ENCODE assay signal across 8 cellular contexts in genomic region chr10:102131286-102132170, GRCh38. TPM values are rescaled to one million over a fixed set of nuclear protein-coding genes. Genes with fewer than 3 reads are reported as not detected.
DNase-seq lines count a peak whose midpoint lies in the region; ATAC-seq and TF ChIP-seq lines count a peak whose summit lies in the region.

No MANE protein-coding gene starts in this region.

- ATAC-seq in GM19324 (IDR thresholded peaks at IDR 0.05; ENCODE audit: low FRiP score, unreplicated experiment): no peak
- no peak for ATAC-seq in stimulated activated naive B cell treated with anti-CD40 and anti-IgM and Interleukin-4, amounts not matched to agents 10 μg/mL and 1 μg/mL and 100 μg/mL, for 72 hours (replicated peaks)
- ATAC-seq in HG03432 (IDR thresholded peaks at IDR 0.05; ENCODE audit: unreplicated experiment): no peak

- H3K4me3 Mint-ChIP-seq in Calu3 (ENCODE audit: low read depth, unreplicated experiment) (peak overlapping the region; percentile 98), neural progenitor cell (peak overlapping the region; percentile 99)
- H3K4me3 Mint-ChIP-seq in stimulated activated naive B cell treated with anti-CD40 and anti-IgM and Interleukin-4, amounts not matched to agents 10 μg/mL and 1 μg/mL and 100 μg/mL, for 72 hours: no peak overlapping the region

- no peak for TF ChIP-seq CTCF in Calu3 (IDR thresholded peaks at IDR 0.05; ENCODE audit: unreplicated experiment)
- TF ChIP-seq CTCF in KMS-11 (conservative IDR thresholded peaks at IDR 0.05; ENCODE audit: low read depth, low read length): no peak
- no peak for TF ChIP-seq CTCF in astrocyte of the spinal cord (IDR thresholded peaks at IDR 0.05; ENCODE audit: low read depth, low read length)
- no peak for TF ChIP-seq CTCF in neural progenitor cell (IDR thresholded peaks at IDR 0.05)

- H3K9me3 Mint-ChIP-seq in Calu3 (ENCODE audit: low read depth, unreplicated experiment) (no peaks in the 10 kb centered on the region), neural progenitor cell (no peaks in the 10 kb centered on the region)
- no peaks in the 10 kb centered on the region for H3K9me3 Mint-ChIP-seq in stimulated activated naive B cell treated with anti-CD40 and anti-IgM and Interleukin-4, amounts not matched to agents 10 μg/mL and 1 μg/mL and 100 μg/mL, for 72 hours

- H3K27me3 ChIP-seq in KMS-11 (ENCODE audit: insufficient read depth, low read depth) (no peaks in the 10 kb centered on the region), neural progenitor cell (no peaks in the 10 kb centered on the region)

- H3K36me3 Mint-ChIP-seq in Calu3 (ENCODE audit: insufficient read depth, unreplicated experiment) (peaks cover 20% of the 10 kb centered on the region), neural progenitor cell (peaks cover 3% of the 10 kb centered on the region)
- peaks cover 17 to 27% of the 10 kb centered on the region in 2 donors for H3K36me3 Mint-ChIP-seq in stimulated activated naive B cell treated with anti-CD40 and anti-IgM and Interleukin-4, amounts not matched to agents 10 μg/mL and 1 μg/mL and 100 μg/mL, for 72 hours

- DNase-seq in Calu3: no peak
- peak; percentile 49 for DNase-seq in astrocyte of the spinal cord (ENCODE audit: low read depth, low spot score)
- no peak for DNase-seq in neural progenitor cell (ENCODE audit: low spot score)
- DNase-seq in stimulated activated naive B cell treated with anti-CD40 and anti-IgM and Interleukin-4, amounts not matched to agents 10 μg/mL and 1 μg/mL and 100 μg/mL, for 72 hours: no peak
- no peak for DNase-seq in NCI-H1930 (lab: John Stamatoyannopoulos, UW)

- H3K79me2 ChIP-seq in KMS-11 (ENCODE audit: insufficient read depth, low read depth): peaks cover 37% of the 10 kb centered on the region
- H3K79me2 ChIP-seq in neural progenitor cell (ENCODE audit: low read depth): peaks cover 37% of the 10 kb centered on the region

- in situ Hi-C loops in astrocyte of the spinal cord (cut with HindIII; ENCODE audit: low sequenced_read_pairs): no loop called here

- H4K20me1 ChIP-seq in KMS-11 (ENCODE audit: insufficient read depth): peaks cover 25% of the 10 kb centered on the region
- H4K20me1 ChIP-seq in neural progenitor cell (ENCODE audit: low read depth): peaks cover 31% of the 10 kb centered on the region

- H3K36me3 ChIP-seq in KMS-11 (ENCODE audit: insufficient read depth) (0 out of 2 replicates have a peak, but pooled peaks cover 7% of the 10 kb centered on the region), neural progenitor cell (no peaks in the 10 kb centered on the region)

- no TSS peak for BruUV-seq in Calu3 (replicated peaks; lab: Mats Ljungman, UMichigan)

- intact Hi-C loops in Calu3 (cut with micrococcal nuclease; ENCODE audit: unreplicated experiment): loop anchor here (2.0 kb wide), 1 partner anchor 21 kb away; the partner anchor contains the start of gene NOLC1

- H3K4me2 ChIP-seq in KMS-11 (peak overlapping the region; percentile 40; the same call in 1 of the 2 replicates), neural progenitor cell (no peak overlapping the region)

- H3K9me3 ChIP-seq in neural progenitor cell (ENCODE audit: low read depth): no peaks in the 10 kb centered on the region

- CTCF ChIA-PET in Calu3 (lab: Charles Lee): no interaction called here

- H3K27ac Mint-ChIP-seq in Calu3 (ENCODE audit: unreplicated experiment) (no peak overlapping the region), neural progenitor cell (no peak overlapping the region)
- no peak overlapping the region for H3K27ac Mint-ChIP-seq in stimulated activated naive B cell treated with anti-CD40 and anti-IgM and Interleukin-4, amounts not matched to agents 10 μg/mL and 1 μg/mL and 100 μg/mL, for 72 hours

- peaks cover 18% of the 10 kb centered on the region for H3K4me1 Mint-ChIP-seq in Calu3 (ENCODE audit: low read depth, unreplicated experiment)
- H3K4me1 Mint-ChIP-seq in neural progenitor cell: peaks cover 20% of the 10 kb centered on the region
- H3K4me1 Mint-ChIP-seq in stimulated activated naive B cell treated with anti-CD40 and anti-IgM and Interleukin-4, amounts not matched to agents 10 μg/mL and 1 μg/mL and 100 μg/mL, for 72 hours: peaks cover 24 to 28% of the 10 kb centered on the region in 2 donors

- H3K27me3 Mint-ChIP-seq in Calu3 (ENCODE audit: unreplicated experiment): no peaks in the 10 kb centered on the region
- H3K27me3 Mint-ChIP-seq in neural progenitor cell (ENCODE audit: insufficient read depth, low read depth): peaks cover 8% of the 10 kb centered on the region
- no peaks in the 10 kb centered on the region for H3K27me3 Mint-ChIP-seq in stimulated activated naive B cell treated with anti-CD40 and anti-IgM and Interleukin-4, amounts not matched to agents 10 μg/mL and 1 μg/mL and 100 μg/mL, for 72 hours

- peaks cover 4% of the 10 kb centered on the region for H3F3A ChIP-seq in neural progenitor cell (ENCODE audit: low read depth)

- H3K4me1 ChIP-seq in KMS-11 (ENCODE audit: low read depth, poor library complexity, severe bottlenecking) (peaks cover 30% of the 10 kb centered on the region), neural progenitor cell (peaks cover 12% of the 10 kb centered on the region)

- H2AFZ ChIP-seq in KMS-11 (ENCODE audit: low read depth): peak overlapping the region; percentile 70
- no peak overlapping the region for H2AFZ ChIP-seq in neural progenitor cell (replicated peaks)

- H3K9ac ChIP-seq in KMS-11: no peak overlapping the region
- H3K9ac ChIP-seq in neural progenitor cell: no peak overlapping the region

- H3K27ac ChIP-seq in KMS-11 (peak overlapping the region; percentile 26; the same call in 1 of the 2 replicates), neural progenitor cell (no peak overlapping the region)

- H3K4me3 ChIP-seq in KMS-11 (IDR thresholded peaks at IDR 0.05; ENCODE audit: insufficient read depth, low read depth, low read length): no peak overlapping the region
- no peak overlapping the region for H3K4me3 ChIP-seq in astrocyte of the spinal cord (ENCODE audit: low read depth, low read length)
- no peak overlapping the region for H3K4me3 ChIP-seq in neural progenitor cell

RNA-seq across cellular contexts. Expression of gene PPRC1, which starts 1.3 kb away (rescaled TPM):
- total RNA-seq in Calu3 (2022): 43.9 and 49.3 TPM in 2 replicates
- 11.7 and 15.4 TPM in 2 replicates for total RNA-seq in neural progenitor cell (ENCODE audit: low replicate concordance)

RNA-seq across cellular contexts. Expression of gene LDB1, which starts 11.4 kb away (rescaled TPM):
- total RNA-seq in Calu3 (2022) (25.8 and 27.5 TPM in 2 replicates), neural progenitor cell (ENCODE audit: low replicate concordance) (46.4 and 79.2 TPM in 2 replicates)

RNA-seq across cellular contexts. Expression of gene NOLC1, which starts 20.7 kb away (rescaled TPM):
- 78.4 and 93.3 TPM in 2 replicates for total RNA-seq in Calu3 (2022)
- 74.7 and 80.6 TPM in 2 replicates for total RNA-seq in neural progenitor cell (ENCODE audit: low replicate concordance)

Comparison
In these comparisons a context has a peak if more than half of its experiments do, and no peak if none do; other contexts are left out.
1. H3K4me3 Mint-ChIP-seq: peak in Calu3 (single experiment) and neural progenitor cell (single experiment); none in stimulated activated naive B cell treated with anti-CD40 and anti-IgM and Interleukin-4, amounts not matched to agents 10 μg/mL and 1 μg/mL and 100 μg/mL, for 72 hours (0 of 2).